ENCODE assay signal across 1 cellular context in genomic region chr16:1420540-1421205, GRCh38.
TF ChIP-seq lines count a peak whose summit lies in the region.

UQCC4 (minus strand) TSS chr16:1420747; CDS start chr16:1420723, 24 bp downstream.

TF ChIP-seq in K562, 482 proteins besides CTCF, POLR2A, EP300 and RAD21 (continued from another document and continues in another):
- TF ChIP-seq SIN3A (IDR thresholded peaks at IDR 0.05; ENCODE audit: borderline replicate concordance in 2 of 2, control insufficient read depth in 1 of 2, low read depth in 2 of 2, low read length in 2 of 2) (peak; percentile 98 to 99), PRDM10 (IDR thresholded peaks at IDR 0.05; ENCODE audit: partially characterized antibody) (peak; percentile 62), HDAC1 (IDR thresholded peaks at IDR 0.05) (peak in 1 of 2 experiments; percentile 92; a peak in 2 of 4 replicates), CBFA2T2 (conservative IDR thresholded peaks at IDR 0.05) (no peak), NR0B1 (IDR thresholded peaks at IDR 0.05; ENCODE audit: partially characterized antibody) (no peak), PCBP1 (IDR thresholded peaks at IDR 0.05; ENCODE audit: low read depth, low read length, poor library complexity, severe bottlenecking) (peak; percentile 39), UBTF (IDR thresholded peaks at IDR 0.05; ENCODE audit: borderline replicate concordance in 1 of 2, low read depth in 2 of 2, low read length in 2 of 2) (0 out of 4 replicates have a peak, but pooled peaks have one; percentile 6 to 20), JUN (IDR thresholded peaks at IDR 0.05; ENCODE audit: borderline replicate concordance, low read depth, low read length) (peak; percentile 66; the same call in 1 of the 2 replicates), JUN (CRISPR knock-in tag; IDR thresholded peaks at IDR 0.05; ENCODE audit: borderline replicate concordance) (no peak), PTRF (tag; IDR thresholded peaks at IDR 0.05) (no peak), ARID4B (CRISPR knock-in tag; IDR thresholded peaks at IDR 0.05) (peak; percentile 91), ILK (tag; IDR thresholded peaks at IDR 0.05; ENCODE audit: borderline replicate concordance, low read depth) (no peak), CREB1 (IDR thresholded peaks at IDR 0.05) (peak; percentile 98), CREB1 (CRISPR knock-in tag; IDR thresholded peaks at IDR 0.05) (peak; percentile 100), EHMT2 (IDR thresholded peaks at IDR 0.05) (no peak), ETS2 (tag; IDR thresholded peaks at IDR 0.05; ENCODE audit: borderline replicate concordance, poor library complexity, severe bottlenecking) (no peak), YY1 (IDR thresholded peaks at IDR 0.05; ENCODE audit: borderline replicate concordance in 1 of 3, control insufficient read depth in 1 of 3, extremely low read depth in 1 of 3, insufficient read depth in 3 of 3, insufficient read length in 1 of 3, insufficient replicate concordance in 2 of 3, low read depth in 1 of 3, low read length in 2 of 3) (peak; percentile 55 to 92 (median 87)), SAP30 (IDR thresholded peaks at IDR 0.05; ENCODE audit: borderline replicate concordance, insufficient read depth, low read depth, low read length, poor library complexity, severe bottlenecking) (peak; percentile 80), HNRNPL (IDR thresholded peaks at IDR 0.05; ENCODE audit: low read depth, low read length) (0 out of 2 replicates have a peak, but pooled peaks have one; percentile 46), PML (IDR thresholded peaks at IDR 0.05; ENCODE audit: low read length) (peak; percentile 77), ASH1L (IDR thresholded peaks at IDR 0.05; ENCODE audit: borderline replicate concordance, low read depth, partially characterized antibody) (no peak), ATF7 (IDR thresholded peaks at IDR 0.05) (peak; percentile 69), RAD51 (IDR thresholded peaks at IDR 0.05; ENCODE audit: borderline replicate concordance, low read depth) (no peak), MAX (CRISPR knock-in tag; IDR thresholded peaks at IDR 0.05) (peak; percentile 96), SIN3B (IDR thresholded peaks at IDR 0.05; ENCODE audit: low read depth) (peak; percentile 97), FOXK2 (conservative IDR thresholded peaks at IDR 0.05 in 1 of 2, IDR thresholded peaks at IDR 0.05 in 1 of 2; ENCODE audit: low read depth in 2 of 2) (peak in 1 of 2 experiments; percentile 73; a peak in 3 of 4 replicates), ELK1 (CRISPR knock-in tag; IDR thresholded peaks at IDR 0.05) (no peak), EP400 (IDR thresholded peaks at IDR 0.05) (peak; percentile 98), KDM1A (IDR thresholded peaks at IDR 0.05) (no peak), TCF7 (IDR thresholded peaks at IDR 0.05; ENCODE audit: borderline replicate concordance) (0 out of 2 replicates have a peak, but pooled peaks have one; percentile 69), DEAF1 (CRISPR knock-in tag; IDR thresholded peaks at IDR 0.05) (no peak), TOE1 (IDR thresholded peaks at IDR 0.05; ENCODE audit: borderline replicate concordance) (no peak), TOE1 (CRISPR knock-in tag; IDR thresholded peaks at IDR 0.05; ENCODE audit: borderline replicate concordance, low read depth) (no peak), PYGO2 (tag; IDR thresholded peaks at IDR 0.05) (no peak), NFATC3 (IDR thresholded peaks at IDR 0.05) (no peak), THAP7 (CRISPR knock-in tag; IDR thresholded peaks at IDR 0.05) (no peak), ZBTB9 (CRISPR knock-in tag; IDR thresholded peaks at IDR 0.05) (peak; percentile 68; the same call in 1 of the 2 replicates)
